ENCODE assay signal across 20 cellular contexts in the genomic region with DNA sequence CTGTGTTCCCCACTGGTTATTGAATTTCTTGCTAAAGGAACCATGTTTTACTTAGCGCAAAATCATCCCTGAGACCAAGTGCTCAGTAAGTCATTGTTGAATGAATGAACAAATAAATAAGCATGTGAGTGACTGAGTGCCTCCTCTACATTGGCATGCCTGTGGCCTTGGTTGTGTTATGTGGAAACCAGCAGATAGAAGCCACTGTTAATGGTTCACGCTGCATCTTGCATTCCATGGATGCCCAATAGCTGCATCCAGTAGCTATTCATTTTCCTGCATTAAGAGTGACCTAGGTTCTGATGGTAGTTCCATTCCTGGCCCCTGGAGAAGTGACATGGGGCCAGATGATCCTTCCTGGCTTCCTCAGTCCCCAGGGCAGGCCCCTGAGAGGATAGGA.
"Had no signal": no experiment of that assay in that cellular context is flagged by ENCODE, and none has a peak within 500 bp of the region (broad histone marks: within the 10 kb centered on the region; RNA-seq: fewer than 3 reads in every experiment).

No MANE protein-coding gene starts in this region.

- H3K27me3 ChIP-seq: MG63 had no signal

- H3K36me3 ChIP-seq: MG63, SJSA1 had no signal

- ATAC-seq: HepG2 had no signal

- H3K4me1 ChIP-seq: SJSA1 had no signal

- H3K4me3 ChIP-seq: MG63, SJSA1, SK-N-MC had no signal

- H3K27ac ChIP-seq: SJSA1, SK-N-MC had no signal

- H3K9me3 ChIP-seq: MG63, SJSA1 had no signal

- DNase-seq: IMR-90, Karpas-422, KG1, MG63, NCI-H1417 treated with DMSO at 0.1 percent for 48 hours, NCI-H146, NCI-H1694 treated with DMSO at 0.1 percent for 48 hours, NCI-H1930, NCI-H2107, NCI-H226, NCI-H446, NCI-H510A, NCI-H524 treated with DMSO at 0.1 percent for 48 hours, NCI-H774, Right ventricle myocardium superior, RPMI8226, SIG-M5 had no signal
